Comparison of ENCODE assay signal across 8 cellular contexts in the genomic region with DNA sequence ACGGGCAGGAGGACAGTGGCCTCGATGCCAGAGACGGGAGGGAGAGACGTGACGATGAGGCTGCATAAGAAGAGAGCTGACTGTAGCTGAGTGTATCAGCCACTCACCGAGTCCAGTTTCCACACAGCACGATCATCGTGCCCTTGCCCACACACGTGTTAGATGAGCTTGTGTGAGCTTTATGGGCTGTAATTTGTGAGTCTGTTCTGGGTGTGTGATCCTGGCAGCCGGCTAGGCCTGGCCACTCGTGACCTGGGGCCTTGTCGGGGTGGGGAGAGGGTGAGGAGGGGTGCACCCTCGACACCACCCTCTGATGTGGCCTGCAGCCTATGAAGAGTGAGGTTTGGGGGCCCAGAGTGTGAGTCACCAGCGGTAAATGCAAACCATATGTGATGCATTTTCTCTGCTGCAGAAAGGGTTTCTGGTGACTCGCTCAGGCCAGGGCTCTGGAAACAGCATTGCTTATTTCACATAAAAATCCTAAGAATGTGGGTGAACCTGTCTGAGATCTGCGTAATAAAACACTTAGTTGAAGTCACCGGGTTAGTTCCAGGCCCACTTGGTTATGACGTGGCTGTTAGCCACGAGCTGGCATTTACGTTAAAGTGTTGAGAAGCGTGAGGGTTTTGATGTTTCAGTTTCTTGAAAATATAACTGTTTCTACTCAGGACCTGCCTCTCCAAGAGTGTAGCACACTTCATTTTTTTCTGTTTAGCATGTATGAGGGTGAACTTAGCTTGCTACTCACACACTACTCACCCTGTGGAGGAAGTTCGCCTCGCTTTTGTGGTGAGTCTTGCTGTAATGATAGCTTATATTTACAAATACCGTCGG. TPM values are rescaled to one million over a fixed set of nuclear protein-coding genes. Genes with fewer than 3 reads are reported as not detected.
A peak's percentile ranks its signal among the peaks of the same experiment; 100 is the strongest.
DNase-seq lines count a peak whose midpoint lies in the region; ATAC-seq, FAIRE-seq and TF ChIP-seq lines count a peak whose summit lies in the region.

No MANE protein-coding gene starts in this region.

- RAD21 ChIA-PET in GM12878 (lab: Charles Lee; ENCODE audit: unreplicated experiment), result no interaction called here

- TF ChIP-seq POLR2A in GM12878 (IDR thresholded peaks at IDR 0.05; ENCODE audit: low read depth, low read length), result no peak

- peak overlapping the region; percentile 93 for H3K27ac ChIP-seq in SK-N-SH (ENCODE audit: low read depth in 2 of 2, low read length in 1 of 2)
- H3K27ac ChIP-seq in GM12878 (ENCODE audit: control insufficient read depth, insufficient read depth), result no peak overlapping the region

- TF ChIP-seq EP300 in SK-N-SH (IDR thresholded peaks at IDR 0.05; ENCODE audit: borderline replicate concordance in 1 of 2, low read depth in 1 of 2, low read length in 1 of 2) (peak; percentile 58 to 92; a peak in 3 of 4 replicates), GM12878 (IDR thresholded peaks at IDR 0.05; ENCODE audit: borderline replicate concordance in 1 of 2, control insufficient read depth in 1 of 2, low read depth in 2 of 2, low read length in 2 of 2) (no peak)

- H3K9ac ChIP-seq in SK-N-SH, result peak overlapping the region; percentile 29
- no peak overlapping the region for H3K9ac ChIP-seq in GM12878 (ENCODE audit: control insufficient read depth, insufficient read depth, low read length)

- no peaks in the 10 kb centered on the region for H3K27me3 ChIP-seq in SK-N-SH (ENCODE audit: insufficient read depth)
- peaks cover 2 to 9% of the 10 kb centered on the region in 2 experiments; a peak in 3 of 4 replicates for H3K27me3 ChIP-seq in GM12878 (replicated peaks in 1 of 2; ENCODE audit: control insufficient read depth in 2 of 2, insufficient read depth in 2 of 2, low read length in 1 of 2)
- peaks cover 4% of the 10 kb centered on the region for H3K27me3 ChIP-seq in kidney epithelial cell (ENCODE audit: control insufficient read depth, insufficient read depth, low read length)

- ATAC-seq in GM12878, result no peak
- ATAC-seq in HG02870 (IDR thresholded peaks at IDR 0.05; ENCODE audit: unreplicated experiment), result no peak
- ATAC-seq in GM21381 (IDR thresholded peaks at IDR 0.05; ENCODE audit: unreplicated experiment), result no peak

- POLR2A ChIA-PET in SK-N-SH (lab: Yijun Ruan, JAX), result no interaction called here
- POLR2A ChIA-PET in GM12878 (lab: Charles Lee), result no interaction called here

- TF ChIP-seq RAD21 in SK-N-SH (IDR thresholded peaks at IDR 0.05; ENCODE audit: low read length) (no peak; the same call in 1 of the 2 replicates), GM12878 (IDR thresholded peaks at IDR 0.05; ENCODE audit: insufficient read depth, low read depth, low read length) (no peak)

- no peak overlapping the region for H2AFZ ChIP-seq in SK-N-SH (ENCODE audit: low read depth)
- H2AFZ ChIP-seq in GM12878 (ENCODE audit: control insufficient read depth, low read depth, low read length), result no peak overlapping the region

- 17% methylated on average over 25 of the region's 25 CpGs for WGBS in SK-N-SH (ENCODE audit: low lambda C conversion rate)
- WGBS in GM12878 (ENCODE audit: insufficient coverage, insufficient replicate concordance, low lambda C conversion rate, missing lambda C conversion rate), result 60% methylated on average over 25 of the region's 25 CpGs

- peaks cover 73% of the 10 kb centered on the region for H3K79me2 ChIP-seq in SK-N-SH (ENCODE audit: insufficient read depth)
- no peaks in the 10 kb centered on the region for H3K79me2 ChIP-seq in GM12878 (ENCODE audit: control insufficient read depth, insufficient read depth, low read length)

- H4K20me1 ChIP-seq in SK-N-SH (ENCODE audit: insufficient read depth) (peaks cover 72% of the 10 kb centered on the region), GM12878 (ENCODE audit: control insufficient read depth, insufficient read depth) (no peaks in the 10 kb centered on the region)

- H3F3A ChIP-seq in SK-N-SH (replicated peaks; ENCODE audit: insufficient read depth), result peaks cover 30% of the 10 kb centered on the region

- in situ Hi-C loops in GM12878 (cut with MboI), result no loop called here

- H3K9me3 ChIP-seq in SK-N-SH, result no peaks in the 10 kb centered on the region
- H3K9me3 ChIP-seq in GM12878 (replicated peaks; ENCODE audit: control insufficient read depth, insufficient read depth, low read length), result no peaks in the 10 kb centered on the region

- no peaks in the 10 kb centered on the region for H3K9me2 ChIP-seq in SK-N-SH

- DNase-seq in ELR (ENCODE audit: low read depth) (peak; percentile 100), SK-N-SH (peak; percentile 93), GM12878 (ENCODE audit: low read depth, low spot score) (no peak), kidney epithelial cell (ENCODE audit: low read depth) (peak; percentile 73), occipital lobe (lab: John Stamatoyannopoulos, UW) (no peak)
- DNase-seq in stimulated activated CD8-positive, alpha-beta memory T cell treated with anti-CD3 and anti-CD28 coated beads, Interleukin-4, amount 100 ng/mL, for 24 hours (ENCODE audit: low read depth), result peak; percentile 64

- FAIRE-seq in GM12878 (lab: Jason Lieb, UNC), result peak; percentile 27

- intact Hi-C loops in GM12878 (cut with micrococcal nuclease; ENCODE audit: unreplicated experiment), result no loop called here

- H3K4me3 ChIP-seq in SK-N-SH (ENCODE audit: low read depth in 2 of 2, low read length in 1 of 2) (peak overlapping the region; percentile 21 to 26; a peak in 3 of 4 replicates), GM12878 (no peak overlapping the region), kidney epithelial cell (ENCODE audit: low read depth, low read length) (no peak overlapping the region)

- H3K4me1 ChIP-seq in SK-N-SH (ENCODE audit: control insufficient read depth in 1 of 2, insufficient read depth in 2 of 2, low read depth in 1 of 2, low read length in 1 of 2), result peaks cover 31 to 38% of the 10 kb centered on the region in 2 experiments
- 0 out of 2 replicates have a peak, but pooled peaks cover 3% of the 10 kb centered on the region for H3K4me1 ChIP-seq in GM12878 (ENCODE audit: control insufficient read depth, insufficient read depth, low read length)

- peak overlapping the region; percentile 97 for H3K4me2 ChIP-seq in SK-N-SH
- H3K4me2 ChIP-seq in GM12878 (ENCODE audit: control insufficient read depth, insufficient read depth), result no peak overlapping the region

- CTCF ChIA-PET in SK-N-SH (lab: Yijun Ruan, JAX) (interaction anchor here (0.7 to 2.0 kb wide), 8 partner anchors 12 to 309 kb away, joined by 3 to 6 read pairs (median 4); no protein-coding TSS in a partner anchor), GM12878 (lab: Yijun Ruan, JAX) (no interaction called here)

- TF ChIP-seq CTCF in SK-N-SH (IDR thresholded peaks at IDR 0.05), result no peak; the same call in 1 of the 2 replicates
- no peak for TF ChIP-seq CTCF in GM12878 (IDR thresholded peaks at IDR 0.05 in 2 of 3, conservative IDR thresholded peaks at IDR 0.05 in 1 of 3; ENCODE audit: control insufficient read depth in 2 of 3, extremely low read depth in 1 of 3, insufficient read depth in 1 of 3, low read depth in 3 of 3, low read length in 3 of 3)
- no peak for TF ChIP-seq CTCF in kidney epithelial cell (IDR thresholded peaks at IDR 0.05; ENCODE audit: insufficient read depth, low read length, poor library complexity, severe bottlenecking)

- BruUV-seq in GM12878 (replicated peaks; lab: Mats Ljungman, UMichigan), result no TSS peak

- SMC1A ChIA-PET in GM12878 (lab: Charles Lee; ENCODE audit: uncharacterized antibody, unreplicated experiment), result no interaction called here

- H3K36me3 ChIP-seq in SK-N-SH (replicated peaks in 1 of 2; ENCODE audit: control insufficient read depth in 1 of 2, insufficient read depth in 2 of 2, low read length in 1 of 2) (peaks cover 13 to 21% of the 10 kb centered on the region in 2 experiments), GM12878 (ENCODE audit: control insufficient read depth in 2 of 2, insufficient read depth in 2 of 2, low read length in 1 of 2) (no peaks in the 10 kb centered on the region), kidney epithelial cell (ENCODE audit: control insufficient read depth, insufficient read depth, low read length) (no peaks in the 10 kb centered on the region)

TF ChIP-seq in GM12878, 131 proteins besides CTCF, POLR2A, EP300 and RAD21 (continues in another document):
- no peak for TF ChIP-seq CHD1 (IDR thresholded peaks at IDR 0.05; ENCODE audit: low read depth, low read length)
- TF ChIP-seq SMAD1 (IDR thresholded peaks at IDR 0.05; ENCODE audit: low read depth, partially characterized antibody), result no peak
- no peak for TF ChIP-seq POLR2AphosphoS5 (IDR thresholded peaks at IDR 0.05; ENCODE audit: low read length)
- no peak for TF ChIP-seq BCL11A (IDR thresholded peaks at IDR 0.05; ENCODE audit: low read depth, low read length)
- TF ChIP-seq IRF4 (IDR thresholded peaks at IDR 0.05; ENCODE audit: low read depth, low read length), result no peak

RNA-seq across cellular contexts. Expression of a gene that starts 4.2 kb away (rescaled TPM):
- polyA plus RNA-seq in SK-N-SH (2012; rRNA removed) (50.8 and 75.5 TPM in 2 replicates), GM12878 (2011; rRNA removed) (0.19 and 0.20 TPM in 2 replicates), GM12878 (2014; fragmentation: Illumina TruSeq; extraction: Trizol) (0.25 TPM in 1 of 2 replicates, not detected in the other), GM12878 (2014; fragmentation: Nextera tagmentation; extraction: Ambion mirVana) (under 1 TPM; 0.05 TPM), GM12878 (2014; rRNA removed) (2.2 and 2.7 TPM in 2 replicates), GM12878 (2016; fragmentation: Nextera tagmentation; extraction: Ambion mirVana) (not detected)
- polyA plus RNA-seq in SK-N-SH (2012; cell fraction: cytosol; rRNA removed), result 31.7 and 51.3 TPM in 2 replicates
- 56.5 and 122 TPM in 2 replicates for polyA plus RNA-seq in SK-N-SH (2012; cell fraction: nucleus; rRNA removed)
- total RNA-seq in GM12878 (2013; cell fraction: nucleolus; rRNA removed), result 0.58 and 0.81 TPM in 2 replicates
- total RNA-seq in GM12878 (2014; rRNA removed) (2.5 and 3.7 TPM in 2 replicates), GM12878 (2014; rRNA removed; fragmentation: Illumina TruSeq; extraction: Trizol) (0.69 and 0.72 TPM in 2 replicates), GM12878 (2021) (3.5 TPM in 2 replicates), kidney epithelial cell (91.5 and 97.0 TPM in 2 replicates), occipital lobe (22.3 TPM)
- 0.91 TPM for polyA plus RNA-seq in GM12878 (2011; ENCODE audit: low read depth)
- 1.5 and 2.0 TPM in 2 replicates for polyA plus RNA-seq in GM12878 (2011; cell fraction: cytosol; rRNA removed)
- 1.3 and 1.4 TPM in 2 replicates for polyA plus RNA-seq in GM12878 (2011; cell fraction: nucleus; rRNA removed)
- polyA plus RNA-seq in GM12878 (2012), result 3.2 and 3.4 TPM in 2 replicates
- 0.88 and 1.3 TPM in 2 replicates for polyA minus RNA-seq in GM12878 (2011; rRNA and poly(A)+ RNA removed)
- 1.2 and 2.6 TPM in 2 replicates for polyA minus RNA-seq in GM12878 (2011; cell fraction: cytosol; rRNA and poly(A)+ RNA removed)
- polyA minus RNA-seq in GM12878 (2011; cell fraction: nucleus; rRNA and poly(A)+ RNA removed), result 0.24 and 1.6 TPM in 2 replicates

Comparison
In these comparisons a context has a peak if more than half of its experiments do, and no peak if none do; other contexts are left out.
1. DNase-seq: peak in ELR (single experiment), SK-N-SH (single experiment), kidney epithelial cell (single experiment) and stimulated activated CD8-positive, alpha-beta memory T cell treated with anti-CD3 and anti-CD28 coated beads, Interleukin-4, amount 100 ng/mL, for 24 hours (single experiment); none in GM12878 (single experiment) and occipital lobe (single experiment).
2. H3K4me3 ChIP-seq: peak in SK-N-SH (2 of 2); none in GM12878 (single experiment) and kidney epithelial cell (single experiment).